In genomic region chr11:69270929-69271328, GRCh38 we compare ENCODE assay signal across 22 cellular contexts. TPM values are rescaled to one million over a fixed set of nuclear protein-coding genes. Genes with fewer than 3 reads are reported as not detected.
"Had no signal": no experiment of that assay in that cellular context is flagged by ENCODE, and none has a peak within 500 bp of the region (broad histone marks: within the 10 kb centered on the region; RNA-seq: fewer than 3 reads in every experiment).

No MANE protein-coding gene starts in this region.

- H3K9me3 ChIP-seq: esophagus squamous epithelium, tibial artery had no signal

- H3K4me3 ChIP-seq: cardiac muscle cell, esophagus squamous epithelium, tibial artery had no signal

- H3K36me3 ChIP-seq: cardiac muscle cell, esophagus squamous epithelium, tibial artery had no signal

- H3K27me3 ChIP-seq: cardiac muscle cell, esophagus squamous epithelium, tibial artery had no signal

- DNase-seq: activated CD4-positive, alpha-beta memory T cell treated with anti-CD3 and anti-CD28 coated beads, Interleukin-2, amount 10 ng/mL, durations not matched to agents 7 days and 5 days; activated CD4-positive, alpha-beta T cell treated with anti-CD3 and anti-CD28 coated beads for 48 hours; activated CD4-positive, CD25-positive, alpha-beta regulatory T cell; activated naive CD4-positive, alpha-beta T cell treated with Interleukin-2 at 50 U/mL for 16 hours; activated naive CD8-positive, alpha-beta T cell treated with anti-CD3 and anti-CD28 coated beads, Interleukin-2, amount 10 ng/mL, durations not matched to agents 7 days and 5 days; activated T-cell treated with anti-CD3 and anti-CD28 coated beads, Interleukin-2, amount 50 U/mL, for 1 hour; amygdala; dermis blood vessel endothelial cell; effector memory CD4-positive, alpha-beta T cell; esophagus squamous epithelium; immature natural killer cell; left colon; midbrain; nephron progenitor cell; occipital lobe; stimulated activated CD8-positive, alpha-beta memory T cell treated with anti-CD3 and anti-CD28 coated beads, Interleukin-4, amount 100 ng/mL, for 48 hours; stimulated activated naive CD4-positive, alpha-beta T cell treated with Interleukin-2 at 50 U/mL for 16 hours; T1000; tibial artery had no signal

- H3K4me1 ChIP-seq: tibial artery had no signal

RNA-seq across cellular contexts. Expression of gene MYEOV, which starts 23.0 kb away (rescaled TPM):
- total RNA-seq: activated CD4-positive, alpha-beta memory T cell treated with anti-CD3 and anti-CD28 coated beads, Interleukin-2, amount 10 ng/mL, durations not matched to agents 7 days and 5 days; activated naive CD8-positive, alpha-beta T cell treated with anti-CD3 and anti-CD28 coated beads, Interleukin-2, amount 10 ng/mL, durations not matched to agents 7 days and 5 days; dermis blood vessel endothelial cell; lung microvascular endothelial cell; occipital lobe; T-helper 1 cell treated with Interleukin-12 subunit alpha and Interleukin-12 subunit beta and Interleukin-4 antibody, amounts not matched to agents 30 ng/mL and 1 ng/mL, for 36 hours had no signal
- polyA plus RNA-seq: cardiac muscle cell, immature natural killer cell had no signal
